ENCODE assay signal across 26 cellular contexts in genomic region chr5:32102254-32102653, GRCh38.
"Had no signal": no experiment of that assay in that cellular context is flagged by ENCODE, and none has a peak within 500 bp of the region (broad histone marks: within the 10 kb centered on the region; RNA-seq: fewer than 3 reads in every experiment).

No MANE protein-coding gene starts in this region.

- H3K4me3 ChIP-seq: hepatocyte, left ventricle myocardium inferior, lower lobe of right lung, psoas muscle, right lobe of liver, spleen, suprapubic skin, thyroid gland, upper lobe of left lung, vagina had no signal

- H3K4me1 Mint-ChIP-seq: memory B cell had no signal

- DNase-seq: cerebellar nuclear complex; erythroblast; foreskin melanocyte; head of caudate nucleus; kidney; left cardiac atrium; left ventricle myocardium inferior; lower lobe of right lung; occipital lobe; psoas muscle; retina; right lobe of liver; spleen; stimulated activated CD4-positive, alpha-beta T cell treated with anti-CD3 and anti-CD28 coated beads, Interleukin-15, amount 100 ng/mL, for 24 hours; stimulated activated CD4-positive, alpha-beta T cell treated with anti-CD3 and anti-CD28 coated beads, Interleukin-1b, Interleukin-23, amount 100 ng/mL, for 48 hours; stimulated activated CD4-positive, alpha-beta T cell treated with anti-CD3 and anti-CD28 coated beads, Interleukin-4, amount 100 ng/mL, for 4 hours; stimulated activated naive B cell treated with anti-CD40 and anti-IgM and Interleukin-4, amounts not matched to agents 10 μg/mL and 1 μg/mL and 100 μg/mL, for 72 hours; thyroid gland; upper lobe of left lung had no signal

- H3K27me3 ChIP-seq: hepatocyte, right lobe of liver, spleen, suprapubic skin, thyroid gland, upper lobe of left lung, vagina had no signal

- H3K27ac Mint-ChIP-seq: dendritic cell treated with granulocyte-macrophage colony-stimulating factor and Interleukin-4, amounts not matched to agents 40 ng/mL and 50 ng/mL, for 4 days; memory B cell; mesothelial cell of epicardium; stimulated activated naive B cell treated with anti-CD40 and anti-IgM and Interleukin-4, amounts not matched to agents 10 μg/mL and 1 μg/mL and 100 μg/mL, for 72 hours had no signal

- H3K9me3 ChIP-seq: left ventricle myocardium inferior, lower lobe of right lung, psoas muscle, right lobe of liver, spleen, suprapubic skin, thyroid gland, upper lobe of left lung, vagina had no signal

- H3K4me1 ChIP-seq: psoas muscle, right lobe of liver, suprapubic skin had no signal

- H3K4me2 ChIP-seq: hepatocyte had no signal

- H3K9me3 Mint-ChIP-seq: dendritic cell treated with granulocyte-macrophage colony-stimulating factor and Interleukin-4, amounts not matched to agents 40 ng/mL and 50 ng/mL, for 4 days; memory B cell; mesothelial cell of epicardium; neural crest cell; stimulated activated naive B cell treated with anti-CD40 and anti-IgM and Interleukin-4, amounts not matched to agents 10 μg/mL and 1 μg/mL and 100 μg/mL, for 72 hours had no signal

- H3K27ac ChIP-seq: hepatocyte, left ventricle myocardium inferior, lower lobe of right lung, psoas muscle, right lobe of liver, spleen, suprapubic skin, thyroid gland, upper lobe of left lung, vagina had no signal

- H2AFZ ChIP-seq: hepatocyte had no signal

- H3K27me3 Mint-ChIP-seq: dendritic cell treated with granulocyte-macrophage colony-stimulating factor and Interleukin-4, amounts not matched to agents 40 ng/mL and 50 ng/mL, for 4 days; memory B cell; stimulated activated naive B cell treated with anti-CD40 and anti-IgM and Interleukin-4, amounts not matched to agents 10 μg/mL and 1 μg/mL and 100 μg/mL, for 72 hours had no signal

- H3K4me3 Mint-ChIP-seq: dendritic cell treated with granulocyte-macrophage colony-stimulating factor and Interleukin-4, amounts not matched to agents 40 ng/mL and 50 ng/mL, for 4 days; memory B cell; mesothelial cell of epicardium; neural crest cell; stimulated activated naive B cell treated with anti-CD40 and anti-IgM and Interleukin-4, amounts not matched to agents 10 μg/mL and 1 μg/mL and 100 μg/mL, for 72 hours had no signal

- ATAC-seq: left cardiac atrium; lower lobe of right lung; psoas muscle; right lobe of liver; stimulated activated naive B cell treated with anti-CD40 and anti-IgM and Interleukin-4, amounts not matched to agents 10 μg/mL and 1 μg/mL and 100 μg/mL, for 72 hours had no signal
